ENCODE assay signal across 7 cellular contexts in the genomic region with DNA sequence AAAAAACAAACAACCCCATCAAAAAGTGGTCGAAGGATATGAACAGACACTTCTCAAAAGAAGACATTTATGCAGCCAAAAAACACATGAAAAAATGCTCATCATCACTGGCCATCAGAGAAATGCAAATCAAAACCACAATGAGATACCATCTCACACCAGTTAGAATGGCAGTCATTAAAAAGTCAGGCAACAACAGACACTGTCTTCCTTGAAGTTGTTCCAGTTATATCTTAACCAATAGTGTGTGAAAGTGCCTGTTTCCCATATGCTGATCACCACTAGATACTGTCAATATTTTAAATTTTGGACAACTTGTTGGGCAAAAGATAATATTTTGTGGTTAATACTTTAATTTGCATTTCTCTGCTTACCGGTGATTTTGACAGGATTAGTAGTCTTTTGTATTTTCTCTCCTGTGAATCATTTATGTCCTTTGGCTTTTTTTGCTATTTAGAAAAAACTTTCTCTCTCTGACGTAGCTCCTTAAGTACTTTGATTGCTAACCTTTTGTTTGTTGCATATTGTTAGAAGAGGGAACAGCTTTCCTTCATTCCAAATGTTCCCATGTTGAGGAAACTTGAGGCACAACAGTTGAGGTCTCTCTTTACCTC. TPM values are rescaled to one million over a fixed set of nuclear protein-coding genes. Genes with fewer than 3 reads are reported as not detected.
"Had no signal": no experiment of that assay in that cellular context is flagged by ENCODE, and none has a peak within 500 bp of the region (broad histone marks: within the 10 kb centered on the region; RNA-seq: fewer than 3 reads in every experiment).

No MANE protein-coding gene starts in this region.

RNA-seq across cellular contexts. Expression of a gene that starts 17.0 kb away (rescaled TPM):
- total RNA-seq: activated CD4-positive, alpha-beta memory T cell treated with anti-CD3 and anti-CD28 coated beads, Interleukin-2, amount 10 ng/mL, durations not matched to agents 7 days and 5 days; activated CD8-positive, alpha-beta memory T cell treated with anti-CD3 and anti-CD28 coated beads, Interleukin-2, amount 10 ng/mL, durations not matched to agents 7 days and 5 days; cerebellum; RPMI7951; SJCRH30; T-helper 1 cell treated with Interleukin-12 subunit alpha and Interleukin-12 subunit beta and Interleukin-4 antibody, amounts not matched to agents 30 ng/mL and 1 ng/mL, for 36 hours; T-helper 2 cell treated with Interferon-gamma antibody and Interleukin-4, amounts not matched to agents 100 ng/mL and 5 ng/mL, for 36 hours had no signal

RNA-seq across cellular contexts. Expression of a gene that starts 30.4 kb away (rescaled TPM):
- total RNA-seq: activated CD4-positive, alpha-beta memory T cell treated with anti-CD3 and anti-CD28 coated beads, Interleukin-2, amount 10 ng/mL, durations not matched to agents 7 days and 5 days; activated CD8-positive, alpha-beta memory T cell treated with anti-CD3 and anti-CD28 coated beads, Interleukin-2, amount 10 ng/mL, durations not matched to agents 7 days and 5 days; cerebellum; RPMI7951; SJCRH30; T-helper 1 cell treated with Interleukin-12 subunit alpha and Interleukin-12 subunit beta and Interleukin-4 antibody, amounts not matched to agents 30 ng/mL and 1 ng/mL, for 36 hours; T-helper 2 cell treated with Interferon-gamma antibody and Interleukin-4, amounts not matched to agents 100 ng/mL and 5 ng/mL, for 36 hours had no signal
